Comparison of ENCODE assay signal across 18 cellular contexts in the genomic region with DNA sequence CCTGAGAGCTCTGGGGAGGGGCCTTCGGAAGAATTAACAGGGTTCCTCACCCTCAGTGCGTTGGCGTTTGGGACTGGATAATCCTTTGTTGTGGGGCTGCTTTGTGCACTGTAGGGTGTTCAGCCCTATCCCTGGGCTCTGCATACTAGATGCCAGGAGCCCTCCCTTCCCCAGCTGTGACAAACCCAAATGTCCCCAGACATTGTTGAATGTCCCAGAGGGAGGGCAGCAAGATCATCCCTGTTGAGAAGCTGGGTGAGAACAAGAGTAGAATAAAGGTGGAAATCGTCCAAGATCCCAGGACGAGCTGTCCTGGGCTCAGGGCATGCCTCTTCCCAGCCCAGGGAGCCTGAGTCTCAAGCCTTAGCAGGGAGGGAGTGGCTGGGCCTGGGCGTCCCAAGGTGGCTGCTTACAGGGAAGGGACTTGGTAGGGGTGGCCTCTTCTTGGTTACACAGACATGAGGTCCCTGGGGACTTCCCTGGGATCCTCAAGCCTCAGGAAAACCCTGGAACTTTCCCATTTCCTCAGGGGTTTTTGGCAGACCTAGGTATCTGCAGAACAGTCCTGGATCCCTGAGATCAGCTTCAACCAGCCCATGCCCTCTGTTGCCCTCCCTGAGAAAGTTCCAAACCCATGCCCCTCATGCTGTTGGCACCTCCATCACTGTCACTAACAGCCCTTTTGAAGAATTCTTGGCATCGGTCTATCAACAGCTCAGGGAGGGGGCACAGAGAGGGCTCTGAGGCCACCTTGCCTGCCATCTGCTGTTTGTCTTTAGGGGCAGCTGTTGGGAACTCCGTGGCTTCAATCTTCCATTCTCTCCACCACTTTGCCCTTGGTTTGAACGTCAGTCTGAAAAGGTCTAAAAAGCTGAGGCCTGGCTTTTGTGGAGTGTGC. TPM values are rescaled to one million over a fixed set of nuclear protein-coding genes. Genes with fewer than 3 reads are reported as not detected.
A peak's percentile ranks its signal among the peaks of the same experiment; 100 is the strongest.
DNase-seq lines count a peak whose midpoint lies in the region; ATAC-seq and TF ChIP-seq lines count a peak whose summit lies in the region.
"Had no signal": no experiment of that assay in that cellular context is flagged by ENCODE, and none has a peak within 500 bp of the region (broad histone marks: within the 10 kb centered on the region; RNA-seq: fewer than 3 reads in every experiment).

No MANE protein-coding gene starts in this region.

- H4K20me1 ChIP-seq in smooth muscle cell (ENCODE audit: low read depth): no peaks in the 10 kb centered on the region

- peaks cover 2% of the 10 kb centered on the region for H3K27me3 Mint-ChIP-seq in endodermal cell (ENCODE audit: insufficient read depth)
- H3K27me3 Mint-ChIP-seq in natural killer cell (ENCODE audit: low read depth in 2 of 2): peaks cover 13 to 21% of the 10 kb centered on the region in 2 donors

- DNase-seq in NCI-H510A treated with DMSO at 0.1 percent for 48 hours (lab: John Stamatoyannopoulos, UW): peak; percentile 78
- no peak for DNase-seq in NCI-H510A (lab: John Stamatoyannopoulos, UW)
- DNase-seq in NCI-H446 treated with DMSO at 0.1 percent for 48 hours (lab: John Stamatoyannopoulos, UW): peak; percentile 73
- no peak for DNase-seq in endodermal cell
- no peak for DNase-seq in smooth muscle cell (lab: John Stamatoyannopoulos, UW; ENCODE audit: unreplicated experiment)
- no peak for DNase-seq in posterior vena cava (ENCODE audit: low spot score)
- DNase-seq in natural killer cell: no peak
- DNase-seq: adrenal gland; effector memory CD4-positive, alpha-beta T cell; hippocampal formation; SIG-M5; sigmoid colon; upper lobe of right lung had no signal

- no peak overlapping the region for H3K4me3 ChIP-seq in endodermal cell (ENCODE audit: low read length)
- no peak overlapping the region for H3K4me3 ChIP-seq in smooth muscle cell
- H3K4me3 ChIP-seq: adrenal gland, sigmoid colon, upper lobe of right lung had no signal

- ATAC-seq in natural killer cell (no peak), GM21367 (IDR thresholded peaks at IDR 0.05; ENCODE audit: unreplicated experiment) (no peak)

- 71 to 87% methylated on average over 4 to 9 of the region's 9 CpGs for WGBS in endodermal cell (ENCODE audit: insufficient coverage in 1 of 2, insufficient read length in 1 of 2), 2 experiments
- 87% methylated on average over 9 of the region's 9 CpGs for WGBS in smooth muscle cell (ENCODE audit: low lambda C conversion rate)

- H3K4me3 Mint-ChIP-seq in endodermal cell: no peak overlapping the region
- H3K4me3 Mint-ChIP-seq in natural killer cell: no peak overlapping the region
- H3K4me3 Mint-ChIP-seq: T-helper 2 cell treated with Interferon-gamma antibody and Interleukin-4, amounts not matched to agents 5 μg/mL and 100 μg/mL, for 36 hours had no signal

- intact Hi-C loops in posterior vena cava (cut with DNase I): no loop called here
- intact Hi-C loops in natural killer cell (cut with micrococcal nuclease): no loop called here

- H3K36me3 ChIP-seq in endodermal cell (ENCODE audit: control insufficient read depth, insufficient read depth, low read length) (no peaks in the 10 kb centered on the region), smooth muscle cell (ENCODE audit: low read depth) (no peaks in the 10 kb centered on the region)
- H3K36me3 ChIP-seq: adrenal gland, sigmoid colon, upper lobe of right lung had no signal

- H3K36me3 Mint-ChIP-seq in endodermal cell (ENCODE audit: low read depth) (no peaks in the 10 kb centered on the region), natural killer cell (no peaks in the 10 kb centered on the region)

- no peaks in the 10 kb centered on the region for H3F3A ChIP-seq in smooth muscle cell (ENCODE audit: low read depth)

- no peak overlapping the region for H3K9ac ChIP-seq in endodermal cell (ENCODE audit: extremely low read depth, low read length, poor library complexity, severe bottlenecking)
- H3K9ac ChIP-seq in smooth muscle cell (ENCODE audit: low read depth): no peak overlapping the region

- H2AFZ ChIP-seq in smooth muscle cell (ENCODE audit: low read depth): no peak overlapping the region

- no peak overlapping the region for H3K27ac ChIP-seq in endodermal cell (ENCODE audit: low read depth, low read length)
- no peak overlapping the region for H3K27ac ChIP-seq in smooth muscle cell (ENCODE audit: low read depth)
- H3K27ac ChIP-seq: adrenal gland, C4-2B, HL-60, sigmoid colon, upper lobe of right lung had no signal

- peaks cover 5% of the 10 kb centered on the region for H3K4me1 Mint-ChIP-seq in endodermal cell
- peaks cover 0 to 10% of the 10 kb centered on the region in 2 donors for H3K4me1 Mint-ChIP-seq in natural killer cell

- TF ChIP-seq CTCF in endodermal cell (conservative IDR thresholded peaks at IDR 0.05) (peak; percentile 42), smooth muscle cell (IDR thresholded peaks at IDR 0.05; ENCODE audit: borderline replicate concordance, insufficient read depth, poor library complexity, severe bottlenecking) (peak; percentile 4), natural killer cell (IDR thresholded peaks at IDR 0.05) (no peak)

- H3K9me3 ChIP-seq in endodermal cell (ENCODE audit: control insufficient read depth, low read length) (no peaks in the 10 kb centered on the region), smooth muscle cell (replicated peaks; ENCODE audit: low read depth) (no peaks in the 10 kb centered on the region)
- H3K9me3 ChIP-seq: adrenal gland, sigmoid colon, upper lobe of right lung had no signal

- H3K27ac Mint-ChIP-seq in endodermal cell (no peak overlapping the region), natural killer cell (no peak overlapping the region)
- H3K27ac Mint-ChIP-seq: activated T-helper 2 cell treated with anti-CD3 and anti-CD28 coated beads, Interferon-gamma antibody, Interleukin-2, Interleukin-4, amounts not matched to agents 10 μg/mL and 5 μg/mL and 100 μg/mL, durations not matched to agents 14 hours and 24 hours and 36 hours; T-helper 2 cell treated with Interferon-gamma antibody and Interleukin-4, amounts not matched to agents 5 μg/mL and 100 μg/mL, for 36 hours had no signal

- H3K4me1 ChIP-seq in endodermal cell (ENCODE audit: control insufficient read depth, insufficient read depth, low read length) (no peaks in the 10 kb centered on the region), smooth muscle cell (ENCODE audit: low read depth) (no peaks in the 10 kb centered on the region)
- H3K4me1 ChIP-seq: adrenal gland, sigmoid colon had no signal

- H3K79me2 ChIP-seq in smooth muscle cell (ENCODE audit: low read depth): no peaks in the 10 kb centered on the region

- no peaks in the 10 kb centered on the region for H3K9me3 Mint-ChIP-seq in endodermal cell
- H3K9me3 Mint-ChIP-seq in natural killer cell: no peaks in the 10 kb centered on the region
- H3K9me3 Mint-ChIP-seq: activated T-helper 2 cell treated with anti-CD3 and anti-CD28 coated beads, Interferon-gamma antibody, Interleukin-2, Interleukin-4, amounts not matched to agents 10 μg/mL and 5 μg/mL and 100 μg/mL, durations not matched to agents 14 hours and 24 hours and 36 hours; T-helper 2 cell treated with Interferon-gamma antibody and Interleukin-4, amounts not matched to agents 5 μg/mL and 100 μg/mL, for 36 hours had no signal

- no peaks in the 10 kb centered on the region for H3K27me3 ChIP-seq in endodermal cell (ENCODE audit: control insufficient read depth, insufficient read depth, low read length, poor library complexity, severe bottlenecking)
- H3K27me3 ChIP-seq in smooth muscle cell (ENCODE audit: low read depth): no peaks in the 10 kb centered on the region
- H3K27me3 ChIP-seq: upper lobe of right lung had no signal

- H3K4me2 ChIP-seq in smooth muscle cell: no peak overlapping the region

RNA-seq across cellular contexts. Expression of a gene that starts 53.7 kb away (rescaled TPM):
- total RNA-seq in endodermal cell (under 1 TPM; 0.18 to 0.27 TPM), smooth muscle cell (not detected in 2 replicates), posterior vena cava (under 1 TPM; 0.19 TPM), natural killer cell (1 to 10 TPM; 4.1 to 4.6 (median 4.1) TPM)
- polyA plus RNA-seq in endodermal cell (2013, experiment 1 of 2): 0.11 TPM
- polyA plus RNA-seq in endodermal cell (2013, experiment 2 of 2): 0.12 TPM
- not detected in 2 replicates for polyA plus RNA-seq in smooth muscle cell

Comparison
In these comparisons a context has a peak if more than half of its experiments do, and no peak if none do; other contexts are left out.
1. DNase-seq: peak in NCI-H510A treated with DMSO at 0.1 percent for 48 hours (single experiment) and NCI-H446 treated with DMSO at 0.1 percent for 48 hours (single experiment); none in NCI-H510A (single experiment), endodermal cell (single experiment), smooth muscle cell (single experiment), posterior vena cava (single experiment) and natural killer cell (single experiment).